28 cellular contexts compared by ENCODE assay signal in the genomic region with DNA sequence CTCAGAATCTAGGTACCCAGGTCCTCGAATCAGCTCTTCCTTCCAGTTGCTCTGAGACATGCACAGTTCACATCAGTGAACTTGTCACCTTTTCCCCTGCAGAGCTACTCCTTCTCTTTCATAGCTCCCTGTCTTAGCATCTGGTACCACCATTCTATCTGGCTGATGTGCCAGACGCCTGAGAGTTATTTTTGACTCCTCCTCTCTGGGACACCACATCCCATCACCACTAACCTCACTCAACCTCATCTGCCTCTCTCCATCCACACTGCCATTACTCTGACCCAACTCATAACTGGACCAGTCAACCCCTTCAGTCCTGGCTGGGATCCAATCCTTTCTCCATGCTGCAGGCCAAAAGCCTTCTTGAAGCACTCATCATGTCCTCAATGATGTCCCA. TPM values are rescaled to one million over a fixed set of nuclear protein-coding genes. Genes with fewer than 3 reads are reported as not detected.
"Had no signal": no experiment of that assay in that cellular context is flagged by ENCODE, and none has a peak within 500 bp of the region (broad histone marks: within the 10 kb centered on the region; RNA-seq: fewer than 3 reads in every experiment).

No MANE protein-coding gene starts in this region.

- H3K27me3 Mint-ChIP-seq: activated B cell treated with CpG ODN at 0.5 μM for 24 hours; activated CD4-positive, alpha-beta T cell treated with anti-CD3 and anti-CD28 coated beads for 36 hours had no signal

- ATAC-seq: activated CD4-positive, alpha-beta T cell treated with anti-CD3 and anti-CD28 coated beads for 36 hours; activated naive CD4-positive, alpha-beta T cell treated with anti-CD3 and anti-CD28 coated beads, Interleukin-2, amount 50 U/mL, for 72 hours; gastrocnemius medialis; naive thymus-derived CD4-positive, alpha-beta T cell; pancreas had no signal

- DNase-seq: activated B cell treated with CpG ODN at 0.5 μM for 24 hours; activated CD4-positive, alpha-beta T cell treated with anti-CD3 and anti-CD28 coated beads for 36 hours; activated naive CD4-positive, alpha-beta T cell; activated T-cell treated with anti-CD3 and anti-CD28 coated beads, Interleukin-2, amount 50 U/mL, for 48 hours; dorsolateral prefrontal cortex; effector memory CD4-positive, alpha-beta T cell; gastrocnemius medialis; glutamatergic neuron; left ventricle myocardium inferior; mammary epithelial cell; naive thymus-derived CD4-positive, alpha-beta T cell; pancreas; retina; stimulated activated CD4-positive, alpha-beta T cell treated with anti-CD3 and anti-CD28 coated beads, Interleukin-15, amount 100 ng/mL, for 24 hours; stimulated activated CD4-positive, alpha-beta T cell treated with anti-CD3 and anti-CD28 coated beads, Interleukin-2, amount 100 ng/mL, for 24 hours; stimulated activated naive CD4-positive, alpha-beta T cell; T-helper 1 cell; testis; transverse colon; uterus had no signal

- FAIRE-seq: islet of Langerhans, pancreas had no signal

- H3K4me3 ChIP-seq: ascending aorta, coronary artery, dorsolateral prefrontal cortex, gastrocnemius medialis, left ventricle myocardium inferior, pancreas, prostate gland, testis, transverse colon, uterus had no signal

- H3K4me1 Mint-ChIP-seq: activated B cell treated with CpG ODN at 0.5 μM for 24 hours; activated CD4-positive, alpha-beta T cell treated with anti-CD3 and anti-CD28 coated beads for 36 hours had no signal

- H3K4me1 ChIP-seq: ascending aorta, gastrocnemius medialis, left ventricle myocardium inferior, pancreas, prostate gland, testis, transverse colon, uterus had no signal

- H3K27me3 ChIP-seq: ascending aorta, dorsolateral prefrontal cortex, gastrocnemius medialis, pancreas, testis, transverse colon, uterus had no signal

- H3K27ac ChIP-seq: ascending aorta, coronary artery, gastrocnemius medialis, left ventricle myocardium inferior, pancreas, prostate gland, testis, transverse colon, uterus had no signal

- H3K36me3 ChIP-seq: ascending aorta, gastrocnemius medialis, left ventricle myocardium inferior, pancreas, prostate gland, transverse colon, uterus had no signal

- H3K9me3 ChIP-seq: gastrocnemius medialis, pancreas, prostate gland, testis, transverse colon, uterus had no signal

- H3K36me3 Mint-ChIP-seq: brain had no signal

- H3K4me3 Mint-ChIP-seq: activated B cell treated with CpG ODN at 0.5 μM for 24 hours; activated CD4-positive, alpha-beta T cell treated with anti-CD3 and anti-CD28 coated beads for 36 hours; brain; naive thymus-derived CD4-positive, alpha-beta T cell; T-helper 2 cell treated with Interferon-gamma antibody and Interleukin-4, amounts not matched to agents 5 μg/mL and 100 μg/mL, for 36 hours had no signal

- H3K27ac Mint-ChIP-seq: activated B cell treated with CpG ODN at 0.5 μM for 24 hours; activated CD4-positive, alpha-beta T cell treated with anti-CD3 and anti-CD28 coated beads for 36 hours; naive thymus-derived CD4-positive, alpha-beta T cell; T-helper 2 cell treated with Interferon-gamma antibody and Interleukin-4, amounts not matched to agents 5 μg/mL and 100 μg/mL, for 36 hours had no signal

RNA-seq across cellular contexts. Expression of a gene that starts 44.5 kb away (rescaled TPM):
- polyA plus RNA-seq: neural cell had no signal
